11 cellular contexts compared by ENCODE assay signal in the genomic region with DNA sequence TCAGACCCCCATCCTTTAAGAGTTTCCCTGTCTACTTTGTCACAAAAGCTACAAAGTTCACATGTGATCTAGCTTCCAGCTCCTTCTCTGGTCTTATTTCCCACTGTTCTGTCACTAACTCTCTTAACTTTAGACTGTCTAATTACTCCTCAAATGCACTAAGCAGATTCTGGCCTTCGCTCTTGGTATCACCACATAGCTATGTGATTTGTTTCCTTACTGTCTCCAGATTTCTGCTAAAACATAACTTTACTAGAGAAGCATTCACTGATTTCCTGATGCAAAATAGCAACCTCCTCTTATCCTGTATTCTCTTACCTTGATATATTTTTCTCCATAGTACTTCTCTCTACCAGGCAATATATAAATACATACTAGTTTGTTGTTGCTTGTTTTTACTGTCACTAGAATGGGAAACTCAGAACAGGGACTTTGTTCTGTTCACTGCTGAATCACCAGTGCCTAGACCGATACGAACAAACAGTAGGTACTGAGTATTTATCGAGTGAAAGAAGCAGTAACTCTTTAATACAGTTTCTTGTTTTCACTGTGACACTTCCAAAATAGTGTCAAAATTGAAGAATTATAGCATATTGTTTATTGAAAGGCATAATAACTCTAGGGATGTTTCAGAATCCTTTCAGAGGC.
DNase-seq lines count a peak whose midpoint lies in the region; TF ChIP-seq lines count a peak whose summit lies in the region.
"Had no signal": no experiment of that assay in that cellular context is flagged by ENCODE, and none has a peak within 500 bp of the region (broad histone marks: within the 10 kb centered on the region; RNA-seq: fewer than 3 reads in every experiment).

No MANE protein-coding gene starts in this region.

- no peak overlapping the region for H2AFZ ChIP-seq in fibroblast of lung (ENCODE audit: low read length)
- H2AFZ ChIP-seq: neural progenitor cell had no signal

- H3K79me2 ChIP-seq in fibroblast of lung (ENCODE audit: control insufficient read depth, insufficient read depth, low read length), result no peaks in the 10 kb centered on the region

- H3K36me3 ChIP-seq in SJSA1 (no peaks in the 10 kb centered on the region), fibroblast of lung (ENCODE audit: control insufficient read depth, insufficient read depth, low read length) (no peaks in the 10 kb centered on the region), HAP-1 (replicated peaks) (no peaks in the 10 kb centered on the region; the same call in 1 of the 2 replicates)
- H3K36me3 ChIP-seq: neural progenitor cell had no signal

- no peaks in the 10 kb centered on the region for H3K9me3 Mint-ChIP-seq in osteocyte (ENCODE audit: unreplicated experiment)
- H3K9me3 Mint-ChIP-seq: neural progenitor cell had no signal

- H3K9ac ChIP-seq in fibroblast of lung (ENCODE audit: insufficient read depth, low read length), result no peak overlapping the region
- H3K9ac ChIP-seq: neural progenitor cell had no signal

- H3K4me2 ChIP-seq in fibroblast of lung (ENCODE audit: extremely low read depth, insufficient read depth, low read length), result peak overlapping the region; percentile 40
- H3K4me2 ChIP-seq: neural progenitor cell had no signal

- no peaks in the 10 kb centered on the region for H3K27me3 Mint-ChIP-seq in osteocyte (ENCODE audit: unreplicated experiment)

- peak overlapping the region; percentile 86 for H3K27ac ChIP-seq in SJSA1
- peak overlapping the region; percentile 30 for H3K27ac ChIP-seq in fibroblast of lung (ENCODE audit: insufficient read depth, low read length)
- H3K27ac ChIP-seq in substantia nigra (ENCODE audit: low read depth, low read length, poor library complexity, severe bottlenecking), result no peak overlapping the region
- H3K27ac ChIP-seq: neural progenitor cell had no signal

- no peaks in the 10 kb centered on the region for H4K20me1 ChIP-seq in fibroblast of lung (ENCODE audit: control insufficient read depth, extremely low read depth, insufficient read depth, low read length)

- H3K4me1 Mint-ChIP-seq in osteocyte (ENCODE audit: unreplicated experiment), result peaks cover 73% of the 10 kb centered on the region

- DNase-seq in ELR (ENCODE audit: low read depth) (peak; percentile 86), SJSA1 (ENCODE audit: low read depth in 1 of 2, low spot score in 2 of 2) (peak; percentile 37 to 62), fibroblast of lung (ENCODE audit: low read depth in 2 of 2) (peak; percentile 60 to 93), osteocyte (ENCODE audit: extremely low spot score, unreplicated experiment) (no peak), NAMALWA (ENCODE audit: low spot score) (no peak), HAP-1 (ENCODE audit: low spot score in 2 of 2) (no peak), substantia nigra (lab: John Stamatoyannopoulos, UW) (no peak)
- DNase-seq in activated CD4-positive, alpha-beta T cell treated with anti-CD3 and anti-CD28 coated beads for 1 hour, result no peak
- DNase-seq: activated gamma-delta T cell, NCI-H2107 had no signal

- in situ Hi-C loops in HAP-1 (cut with MboI; ENCODE audit: low sequenced_read_pairs), result no loop called here

- peaks cover 54% of the 10 kb centered on the region for H3K4me1 ChIP-seq in SJSA1 (replicated peaks)
- H3K4me1 ChIP-seq in fibroblast of lung (ENCODE audit: control insufficient read depth, extremely low read depth, insufficient read depth, low read length), result peaks cover 3% of the 10 kb centered on the region
- H3K4me1 ChIP-seq in HAP-1, result peaks cover 51% of the 10 kb centered on the region
- H3K4me1 ChIP-seq: neural progenitor cell had no signal

- no peak for TF ChIP-seq CTCF in fibroblast of lung (conservative IDR thresholded peaks at IDR 0.05 in 1 of 2, IDR thresholded peaks at IDR 0.05 in 1 of 2; ENCODE audit: low read depth in 1 of 2, low read length in 2 of 2)
- no peak for TF ChIP-seq CTCF in osteocyte (IDR thresholded peaks at IDR 0.05)

- peak overlapping the region; percentile 33 for H3K4me3 Mint-ChIP-seq in osteocyte (ENCODE audit: unreplicated experiment)
- H3K4me3 Mint-ChIP-seq: neural progenitor cell had no signal

- no peaks in the 10 kb centered on the region for H3K27me3 ChIP-seq in SJSA1 (replicated peaks)
- no peaks in the 10 kb centered on the region for H3K27me3 ChIP-seq in fibroblast of lung (ENCODE audit: control insufficient read depth, insufficient read depth, low read length)
- no peaks in the 10 kb centered on the region for H3K27me3 ChIP-seq in HAP-1 (ENCODE audit: low read depth)
- H3K27me3 ChIP-seq: neural progenitor cell had no signal

- H3K27ac Mint-ChIP-seq in osteocyte (ENCODE audit: unreplicated experiment), result peak overlapping the region; percentile 98
- H3K27ac Mint-ChIP-seq: neural progenitor cell had no signal

- H3K9me3 ChIP-seq in SJSA1 (replicated peaks) (no peaks in the 10 kb centered on the region), fibroblast of lung (ENCODE audit: control insufficient read depth, insufficient read depth, low read depth, low read length) (no peaks in the 10 kb centered on the region), HAP-1 (no peaks in the 10 kb centered on the region)

- no peaks in the 10 kb centered on the region for H3K36me3 Mint-ChIP-seq in osteocyte (ENCODE audit: unreplicated experiment)
- H3K36me3 Mint-ChIP-seq: neural progenitor cell had no signal

- no peak overlapping the region for H3K4me3 ChIP-seq in SJSA1
- no peak overlapping the region for H3K4me3 ChIP-seq in fibroblast of lung (replicated peaks in 1 of 4; ENCODE audit: control extremely low read depth in 1 of 4, insufficient read depth in 1 of 4, low read depth in 3 of 4, low read length in 4 of 4)
- H3K4me3 ChIP-seq in HAP-1, result no peak overlapping the region
- H3K4me3 ChIP-seq: neural progenitor cell had no signal

Comparison
In these comparisons a context has a peak if more than half of its experiments do, and no peak if none do; other contexts are left out.
1. DNase-seq: peak in ELR (single experiment), SJSA1 (2 of 2) and fibroblast of lung (2 of 2); none in osteocyte (single experiment), NAMALWA (single experiment), activated CD4-positive, alpha-beta T cell treated with anti-CD3 and anti-CD28 coated beads for 1 hour (single experiment), HAP-1 (0 of 2) and substantia nigra (0 of 49).